In genomic region chr16:8936421-8936820, GRCh38 we compare ENCODE assay signal across 8 cellular contexts. TPM values are rescaled to one million over a fixed set of nuclear protein-coding genes. Genes with fewer than 3 reads are reported as not detected.
DNase-seq lines count a peak whose midpoint lies in the region; ATAC-seq and TF ChIP-seq lines count a peak whose summit lies in the region.

No MANE protein-coding gene starts in this region.

- H3F3A ChIP-seq in neural progenitor cell (ENCODE audit: low read depth), result peaks cover 5% of the 10 kb centered on the region

- no peak for DNase-seq in LNCaP clone FGC (ENCODE audit: low read depth)
- peak; percentile 91 for DNase-seq in activated CD4-positive, alpha-beta T cell treated with anti-CD3 and anti-CD28 coated beads, Interleukin-2, amount 10 ng/mL, durations not matched to agents 24 days and 14 days
- DNase-seq in dermis blood vessel endothelial cell, result peak; percentile 57
- DNase-seq in neural progenitor cell (ENCODE audit: low spot score), result peak; percentile 61
- DNase-seq in medulla oblongata (ENCODE audit: extremely low spot score), result no peak

- no peak overlapping the region for H2AFZ ChIP-seq in neural progenitor cell (replicated peaks)

- no peak overlapping the region for H3K4me3 Mint-ChIP-seq in activated CD4-positive, alpha-beta T cell treated with anti-CD3 and anti-CD28 coated beads, Interleukin-2, amount 10 ng/mL, durations not matched to agents 24 days and 14 days
- no peak overlapping the region for H3K4me3 Mint-ChIP-seq in neural progenitor cell

- peaks cover 1% of the 10 kb centered on the region for H3K36me3 Mint-ChIP-seq in activated CD4-positive, alpha-beta T cell treated with anti-CD3 and anti-CD28 coated beads, Interleukin-2, amount 10 ng/mL, durations not matched to agents 24 days and 14 days (ENCODE audit: low read depth)
- peaks cover 3% of the 10 kb centered on the region for H3K36me3 Mint-ChIP-seq in neural progenitor cell

- no peaks in the 10 kb centered on the region for H3K36me3 ChIP-seq in neural progenitor cell

- H3K4me2 ChIP-seq in neural progenitor cell, result no peak overlapping the region

- H3K27me3 Mint-ChIP-seq in activated CD4-positive, alpha-beta T cell treated with anti-CD3 and anti-CD28 coated beads, Interleukin-2, amount 10 ng/mL, durations not matched to agents 24 days and 14 days, result no peaks in the 10 kb centered on the region
- H3K27me3 Mint-ChIP-seq in neural progenitor cell (ENCODE audit: insufficient read depth, low read depth), result peaks cover 4% of the 10 kb centered on the region

- TF ChIP-seq CTCF in GM12875 (IDR thresholded peaks at IDR 0.05; ENCODE audit: borderline replicate concordance, insufficient read depth, low read depth, low read length) (peak; percentile 77), LNCaP clone FGC (IDR thresholded peaks at IDR 0.05; ENCODE audit: control insufficient read depth, extremely low read depth, insufficient read depth) (peak; percentile 55), neural progenitor cell (IDR thresholded peaks at IDR 0.05) (peak; percentile 62)

- peaks cover 100% of the 10 kb centered on the region for H4K20me1 ChIP-seq in neural progenitor cell (ENCODE audit: low read depth)

- H3K4me1 ChIP-seq in neural progenitor cell, result peaks cover 3% of the 10 kb centered on the region

- no peaks in the 10 kb centered on the region for H3K27me3 ChIP-seq in neural progenitor cell

- intact Hi-C loops in activated CD4-positive, alpha-beta T cell treated with anti-CD3 and anti-CD28 coated beads, Interleukin-2, amount 10 ng/mL, durations not matched to agents 24 days and 14 days (cut with micrococcal nuclease), result loop anchor here (2.0 to 10.0 kb wide), 3 partner anchors 26 to 198 kb away; partner anchors contain the start of gene USP7

- H3K9me3 ChIP-seq in neural progenitor cell (ENCODE audit: low read depth), result no peaks in the 10 kb centered on the region

- H3K9ac ChIP-seq in neural progenitor cell, result no peak overlapping the region

- peak overlapping the region; percentile 32 for H3K27ac Mint-ChIP-seq in activated CD4-positive, alpha-beta T cell treated with anti-CD3 and anti-CD28 coated beads, Interleukin-2, amount 10 ng/mL, durations not matched to agents 24 days and 14 days
- H3K27ac Mint-ChIP-seq in neural progenitor cell, result peak overlapping the region; percentile 11

- ATAC-seq in GM21825 (IDR thresholded peaks at IDR 0.05; ENCODE audit: unreplicated experiment), result peak; percentile 89
- ATAC-seq in HG03025 (IDR thresholded peaks at IDR 0.05; ENCODE audit: low FRiP score, unreplicated experiment), result no peak

- H3K9me3 Mint-ChIP-seq in activated CD4-positive, alpha-beta T cell treated with anti-CD3 and anti-CD28 coated beads, Interleukin-2, amount 10 ng/mL, durations not matched to agents 24 days and 14 days, result no peaks in the 10 kb centered on the region
- H3K9me3 Mint-ChIP-seq in neural progenitor cell, result no peaks in the 10 kb centered on the region

- H3K4me1 Mint-ChIP-seq in activated CD4-positive, alpha-beta T cell treated with anti-CD3 and anti-CD28 coated beads, Interleukin-2, amount 10 ng/mL, durations not matched to agents 24 days and 14 days, result peaks cover 48% of the 10 kb centered on the region
- peaks cover 35% of the 10 kb centered on the region for H3K4me1 Mint-ChIP-seq in neural progenitor cell

- peaks cover 100% of the 10 kb centered on the region for H3K79me2 ChIP-seq in neural progenitor cell (ENCODE audit: low read depth)

- H3K4me3 ChIP-seq in GM12875 (ENCODE audit: low read depth, low read length), result no peak overlapping the region
- H3K4me3 ChIP-seq in LNCaP clone FGC (ENCODE audit: low read depth, low read length), result no peak overlapping the region
- no peak overlapping the region for H3K4me3 ChIP-seq in neural progenitor cell

- H3K27ac ChIP-seq in neural progenitor cell, result no peak overlapping the region

RNA-seq across cellular contexts. Expression of gene USP7, which starts 27.3 kb away (rescaled TPM):
- 180 and 186 TPM in 2 replicates for total RNA-seq in activated CD4-positive, alpha-beta T cell treated with anti-CD3 and anti-CD28 coated beads, Interleukin-2, amount 10 ng/mL, durations not matched to agents 24 days and 14 days
- total RNA-seq in dermis blood vessel endothelial cell (61.3 and 72.1 TPM in 2 replicates), neural progenitor cell (ENCODE audit: low replicate concordance) (76.3 and 90.3 TPM in 2 replicates)

RNA-seq across cellular contexts. Expression of gene LITAFD, which starts 54.3 kb away (rescaled TPM):
- total RNA-seq in activated CD4-positive, alpha-beta T cell treated with anti-CD3 and anti-CD28 coated beads, Interleukin-2, amount 10 ng/mL, durations not matched to agents 24 days and 14 days, result not detected in 2 replicates
- total RNA-seq in dermis blood vessel endothelial cell, result not detected in 2 replicates
- total RNA-seq in neural progenitor cell (ENCODE audit: low replicate concordance), result not detected in 2 replicates

Comparison
In these comparisons a context has a peak if more than half of its experiments do, and no peak if none do; other contexts are left out.
1. DNase-seq: peak in activated CD4-positive, alpha-beta T cell treated with anti-CD3 and anti-CD28 coated beads, Interleukin-2, amount 10 ng/mL, durations not matched to agents 24 days and 14 days (single experiment), dermis blood vessel endothelial cell (single experiment) and neural progenitor cell (single experiment); none in LNCaP clone FGC (single experiment) and medulla oblongata (single experiment).
2. Peak in every context shown above with its lines, with median percentiles within 50 percentile points of each other: CTCF ChIP-seq.